In the genomic region with DNA sequence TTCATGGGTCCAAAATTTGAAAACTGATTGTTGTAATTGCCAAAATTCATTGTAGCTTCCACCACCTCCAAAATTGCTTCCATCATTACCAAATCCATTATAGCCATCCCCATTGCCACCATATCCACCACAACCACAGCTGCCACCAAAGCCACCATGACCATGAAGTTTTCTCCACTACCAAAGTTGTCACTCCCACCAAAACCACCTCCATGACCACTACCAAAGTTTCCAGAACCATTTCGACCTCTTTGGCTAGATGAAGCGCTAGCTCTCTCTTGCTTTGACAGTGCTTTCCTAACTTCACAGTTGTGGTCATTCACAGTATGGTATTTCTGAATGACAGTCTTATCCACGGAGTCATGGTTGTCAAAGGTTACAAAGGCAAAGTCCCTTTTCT, we compare ENCODE assay signal across 7 cellular contexts. TPM values are rescaled to one million over a fixed set of nuclear protein-coding genes. Genes with fewer than 3 reads are reported as not detected.
DNase-seq lines count a peak whose midpoint lies in the region; ATAC-seq lines count a peak whose summit lies in the region.
"Not testable (repeated sequence)": the region's sequence is repeated elsewhere in the genome, so short reads cannot be mapped to it uniquely, and the experiment has no call there.

No MANE protein-coding gene starts in this region.

- DNase-seq in CD8-positive, alpha-beta memory T cell = peak in 3 of 5 donors; percentile 4 to 51 (median 14)
- peak; percentile 22 for DNase-seq in activated CD4-positive, alpha-beta T cell treated with anti-CD3 and anti-CD28 coated beads, Interleukin-2, amount 10 ng/mL, durations not matched to agents 7 days and 5 days
- DNase-seq in activated T-cell treated with anti-CD3 and anti-CD28 coated beads for 48 hours (ENCODE audit: low read depth) = peak; percentile 45
- not testable (repeated sequence) for DNase-seq in activated naive CD4-positive, alpha-beta T cell treated with anti-CD3 and anti-CD28 coated beads, Interleukin-2, amount 10 ng/mL, durations not matched to agents 7 days and 5 days
- peak; percentile 14 to 28 (median 22) for DNase-seq in effector memory CD8-positive, alpha-beta T cell
- peak; percentile 33 to 45 for DNase-seq in stimulated activated CD4-positive, alpha-beta T cell treated with anti-CD3 and anti-CD28 coated beads, Interleukin-15, amount 100 ng/mL, for 48 hours (ENCODE audit: low read depth in 2 of 2)
- DNase-seq in stimulated activated CD8-positive, alpha-beta memory T cell treated with anti-CD3 and anti-CD28 coated beads, Interleukin-4, amount 100 ng/mL, for 24 hours (ENCODE audit: low read depth) = peak; percentile 19

- H3K4me1 ChIP-seq in CD8-positive, alpha-beta memory T cell (ENCODE audit: insufficient read depth, low read length) = peaks cover 81% of the 10 kb centered on the region

- H3K4me3 Mint-ChIP-seq in CD8-positive, alpha-beta memory T cell = peak overlapping the region in 6 of 7 donors; percentile 51 to 83 (median 62)
- H3K4me3 Mint-ChIP-seq in activated CD4-positive, alpha-beta T cell treated with anti-CD3 and anti-CD28 coated beads, Interleukin-2, amount 10 ng/mL, durations not matched to agents 7 days and 5 days = not testable (repeated sequence)
- peak overlapping the region; percentile 13 for H3K4me3 Mint-ChIP-seq in activated naive CD4-positive, alpha-beta T cell treated with anti-CD3 and anti-CD28 coated beads, Interleukin-2, amount 10 ng/mL, durations not matched to agents 7 days and 5 days
- peak overlapping the region; percentile 57 to 62 for H3K4me3 Mint-ChIP-seq in effector memory CD8-positive, alpha-beta T cell

- not testable (repeated sequence) for H3K27me3 Mint-ChIP-seq in CD8-positive, alpha-beta memory T cell; activated CD4-positive, alpha-beta T cell treated with anti-CD3 and anti-CD28 coated beads, Interleukin-2, amount 10 ng/mL, durations not matched to agents 7 days and 5 days; activated naive CD4-positive, alpha-beta T cell treated with anti-CD3 and anti-CD28 coated beads, Interleukin-2, amount 10 ng/mL, durations not matched to agents 7 days and 5 days; effector memory CD8-positive, alpha-beta T cell

- H3K9me3 ChIP-seq in CD8-positive, alpha-beta memory T cell (ENCODE audit: low read length) = not testable (repeated sequence)

- POLR2A ChIA-PET in CD8-positive, alpha-beta memory T cell (lab: Charles Lee) = interaction anchor here (0.6 to 2.7 kb wide), 3 partner anchors 76 to 196 kb away, joined by 4 to 24 read pairs (median 6); partner anchors contain the start of gene M6PR
- POLR2A ChIA-PET in activated CD4-positive, alpha-beta T cell treated with anti-CD3 and anti-CD28 coated beads, Interleukin-2, amount 10 ng/mL, durations not matched to agents 7 days and 5 days (lab: Charles Lee) = not testable (repeated sequence)

- not testable (repeated sequence) for H3K4me3 ChIP-seq in CD8-positive, alpha-beta memory T cell (ENCODE audit: low read length)

- not testable (repeated sequence) for ATAC-seq in effector memory CD8-positive, alpha-beta T cell (replicated peaks)

- peak overlapping the region in 7 of 8 donors; percentile 75 to 96 (median 90) for H3K27ac Mint-ChIP-seq in CD8-positive, alpha-beta memory T cell
- peak overlapping the region; percentile 76 for H3K27ac Mint-ChIP-seq in activated CD4-positive, alpha-beta T cell treated with anti-CD3 and anti-CD28 coated beads, Interleukin-2, amount 10 ng/mL, durations not matched to agents 7 days and 5 days
- peak overlapping the region; percentile 87 for H3K27ac Mint-ChIP-seq in activated naive CD4-positive, alpha-beta T cell treated with anti-CD3 and anti-CD28 coated beads, Interleukin-2, amount 10 ng/mL, durations not matched to agents 7 days and 5 days
- peak overlapping the region in 1 of 2 donors; percentile 90 for H3K27ac Mint-ChIP-seq in effector memory CD8-positive, alpha-beta T cell

- not testable (repeated sequence) for H3K9me3 Mint-ChIP-seq in CD8-positive, alpha-beta memory T cell; activated CD4-positive, alpha-beta T cell treated with anti-CD3 and anti-CD28 coated beads, Interleukin-2, amount 10 ng/mL, durations not matched to agents 7 days and 5 days; activated naive CD4-positive, alpha-beta T cell treated with anti-CD3 and anti-CD28 coated beads, Interleukin-2, amount 10 ng/mL, durations not matched to agents 7 days and 5 days; effector memory CD8-positive, alpha-beta T cell

- not testable (repeated sequence) for H3K36me3 ChIP-seq in CD8-positive, alpha-beta memory T cell (ENCODE audit: insufficient read depth, low read length)

- H3K27ac ChIP-seq in CD8-positive, alpha-beta memory T cell (ENCODE audit: low read depth, low read length) = not testable (repeated sequence)

- CTCF ChIA-PET in CD8-positive, alpha-beta memory T cell (lab: Charles Lee) = interaction anchor here (4.0 to 4.2 kb wide), 2 partner anchors 10 to 77 kb away, joined by 22 to 35 read pairs; partner anchors contain the start of gene M6PR
- CTCF ChIA-PET in activated CD4-positive, alpha-beta T cell treated with anti-CD3 and anti-CD28 coated beads, Interleukin-2, amount 10 ng/mL, durations not matched to agents 7 days and 5 days (lab: Charles Lee) = interaction anchor here (0.6 kb wide), 2 partner anchors 84 to 536 kb away, joined by 3 read pairs; no protein-coding TSS in a partner anchor
- CTCF ChIA-PET in activated naive CD4-positive, alpha-beta T cell treated with anti-CD3 and anti-CD28 coated beads, Interleukin-2, amount 10 ng/mL, durations not matched to agents 7 days and 5 days (lab: Charles Lee) = not testable (repeated sequence)

- H3K4me1 Mint-ChIP-seq in CD8-positive, alpha-beta memory T cell = peaks cover 44 to 62% (median 61%) of the 10 kb centered on the region in 3 donors
- peaks cover 28% of the 10 kb centered on the region for H3K4me1 Mint-ChIP-seq in activated CD4-positive, alpha-beta T cell treated with anti-CD3 and anti-CD28 coated beads, Interleukin-2, amount 10 ng/mL, durations not matched to agents 7 days and 5 days
- H3K4me1 Mint-ChIP-seq in activated naive CD4-positive, alpha-beta T cell treated with anti-CD3 and anti-CD28 coated beads, Interleukin-2, amount 10 ng/mL, durations not matched to agents 7 days and 5 days = peaks cover 35% of the 10 kb centered on the region
- H3K4me1 Mint-ChIP-seq in effector memory CD8-positive, alpha-beta T cell (ENCODE audit: low read depth in 2 of 2) = peaks cover 28 to 40% of the 10 kb centered on the region in 2 donors

- peaks cover 9 to 34% (median 24%) of the 10 kb centered on the region in 3 donors for H3K36me3 Mint-ChIP-seq in CD8-positive, alpha-beta memory T cell
- H3K36me3 Mint-ChIP-seq in activated CD4-positive, alpha-beta T cell treated with anti-CD3 and anti-CD28 coated beads, Interleukin-2, amount 10 ng/mL, durations not matched to agents 7 days and 5 days (ENCODE audit: low read depth) = peaks cover 18% of the 10 kb centered on the region
- H3K36me3 Mint-ChIP-seq in activated naive CD4-positive, alpha-beta T cell treated with anti-CD3 and anti-CD28 coated beads, Interleukin-2, amount 10 ng/mL, durations not matched to agents 7 days and 5 days = peaks cover 14% of the 10 kb centered on the region
- peaks cover 32% of the 10 kb centered on the region for H3K36me3 Mint-ChIP-seq in effector memory CD8-positive, alpha-beta T cell (ENCODE audit: insufficient read depth)

- H3K27me3 ChIP-seq in CD8-positive, alpha-beta memory T cell (ENCODE audit: insufficient read depth, low read length, poor library complexity, severe bottlenecking) = not testable (repeated sequence)

RNA-seq across cellular contexts. Expression of gene KLRG1, which starts 38.3 kb away (rescaled TPM):
- 10 to 100 TPM; 11.5 to 12.3 TPM for total RNA-seq in CD8-positive, alpha-beta memory T cell
- 364 TPM for polyA plus RNA-seq in CD8-positive, alpha-beta memory T cell
- total RNA-seq in activated CD4-positive, alpha-beta T cell treated with anti-CD3 and anti-CD28 coated beads, Interleukin-2, amount 10 ng/mL, durations not matched to agents 7 days and 5 days = 1 to 10 TPM; 3.0 to 4.4 TPM
